ENCODE assay signal across 1 cellular context in the genomic region with DNA sequence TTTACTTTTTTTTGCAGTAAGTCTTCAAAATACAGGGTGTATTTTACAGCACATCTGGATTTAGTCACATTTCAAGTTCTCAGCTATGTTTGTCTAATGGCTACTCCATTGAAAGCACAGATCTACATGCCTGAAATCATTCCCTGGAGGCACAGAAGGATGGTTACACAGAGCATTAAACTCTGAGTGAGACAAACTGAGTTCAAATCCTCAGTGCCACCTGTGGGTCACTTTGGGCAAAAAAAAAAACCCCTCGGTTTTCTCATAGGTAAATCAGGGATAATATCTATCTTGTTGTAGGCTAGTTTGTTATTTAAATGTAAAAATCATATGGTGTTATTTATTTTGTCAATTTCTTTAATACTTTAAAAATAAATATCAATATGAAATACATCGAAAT.
TF ChIP-seq lines count a peak whose summit lies in the region.

No MANE protein-coding gene starts in this region.

TF ChIP-seq in H1, 55 proteins besides CTCF, POLR2A, EP300 and RAD21:
- no peak for TF ChIP-seq RFX5 (IDR thresholded peaks at IDR 0.05; ENCODE audit: borderline replicate concordance, low read depth, low read length)
- TF ChIP-seq SIX5 (IDR thresholded peaks at IDR 0.05; ENCODE audit: low read depth, low read length), result no peak
- no peak for TF ChIP-seq RXRA (IDR thresholded peaks at IDR 0.05; ENCODE audit: insufficient read depth, low read depth, low read length)
- TF ChIP-seq EGR1 (IDR thresholded peaks at IDR 0.05; ENCODE audit: borderline replicate concordance, low read depth, low read length), result no peak
- TF ChIP-seq TEAD4 (IDR thresholded peaks at IDR 0.05; ENCODE audit: low read depth, low read length), result no peak
- no peak for TF ChIP-seq RBBP5 (IDR thresholded peaks at IDR 0.05; ENCODE audit: borderline replicate concordance, low read depth, low read length)
- TF ChIP-seq, protein P1, sequence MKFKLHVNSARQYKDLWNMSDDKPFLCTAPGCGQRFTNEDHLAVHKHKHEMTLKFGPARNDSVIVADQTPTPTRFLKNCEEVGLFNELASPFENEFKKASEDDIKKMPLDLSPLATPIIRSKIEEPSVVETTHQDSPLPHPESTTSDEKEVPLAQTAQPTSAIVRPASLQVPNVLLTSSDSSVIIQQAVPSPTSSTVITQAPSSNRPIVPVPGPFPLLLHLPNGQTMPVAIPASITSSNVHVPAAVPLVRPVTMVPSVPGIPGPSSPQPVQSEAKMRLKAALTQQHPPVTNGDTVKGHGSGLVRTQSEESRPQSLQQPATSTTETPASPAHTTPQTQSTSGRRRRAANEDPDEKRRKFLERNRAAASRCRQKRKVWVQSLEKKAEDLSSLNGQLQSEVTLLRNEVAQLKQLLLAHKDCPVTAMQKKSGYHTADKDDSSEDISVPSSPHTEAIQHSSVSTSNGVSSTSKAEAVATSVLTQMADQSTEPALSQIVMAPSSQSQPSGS (IDR thresholded peaks at IDR 0.05; ENCODE audit: low read length), result no peak
- TF ChIP-seq CEBPB (IDR thresholded peaks at IDR 0.05; ENCODE audit: low read depth, low read length), result no peak
- TF ChIP-seq JUND (IDR thresholded peaks at IDR 0.05; ENCODE audit: low read length), result no peak
- TF ChIP-seq YY1 (IDR thresholded peaks at IDR 0.05; ENCODE audit: low read depth, low read length), result no peak
- TF ChIP-seq TBP (IDR thresholded peaks at IDR 0.05; ENCODE audit: low read depth, low read length), result no peak
- no peak for TF ChIP-seq FOSL1 (IDR thresholded peaks at IDR 0.05; ENCODE audit: insufficient read depth, low read depth, low read length)
- TF ChIP-seq BRCA1 (IDR thresholded peaks at IDR 0.05; ENCODE audit: low read depth, low read length), result no peak
- no peak for TF ChIP-seq JUN (IDR thresholded peaks at IDR 0.05; ENCODE audit: low read depth, low read length)
- no peak for TF ChIP-seq KDM5A (IDR thresholded peaks at IDR 0.05; ENCODE audit: low read length)
- TF ChIP-seq BACH1 (IDR thresholded peaks at IDR 0.05; ENCODE audit: low read length), result no peak
- no peak for TF ChIP-seq NRF1 (IDR thresholded peaks at IDR 0.05; ENCODE audit: low read depth, low read length)
- no peak for TF ChIP-seq PHF8 (conservative IDR thresholded peaks at IDR 0.05; ENCODE audit: low read depth, low read length)
- no peak for TF ChIP-seq ATF3 (IDR thresholded peaks at IDR 0.05; ENCODE audit: insufficient read depth, low read depth, low read length)
- no peak for TF ChIP-seq CHD2 (IDR thresholded peaks at IDR 0.05; ENCODE audit: low read length)
